ENCODE assay signal across 12 cellular contexts in the genomic region with DNA sequence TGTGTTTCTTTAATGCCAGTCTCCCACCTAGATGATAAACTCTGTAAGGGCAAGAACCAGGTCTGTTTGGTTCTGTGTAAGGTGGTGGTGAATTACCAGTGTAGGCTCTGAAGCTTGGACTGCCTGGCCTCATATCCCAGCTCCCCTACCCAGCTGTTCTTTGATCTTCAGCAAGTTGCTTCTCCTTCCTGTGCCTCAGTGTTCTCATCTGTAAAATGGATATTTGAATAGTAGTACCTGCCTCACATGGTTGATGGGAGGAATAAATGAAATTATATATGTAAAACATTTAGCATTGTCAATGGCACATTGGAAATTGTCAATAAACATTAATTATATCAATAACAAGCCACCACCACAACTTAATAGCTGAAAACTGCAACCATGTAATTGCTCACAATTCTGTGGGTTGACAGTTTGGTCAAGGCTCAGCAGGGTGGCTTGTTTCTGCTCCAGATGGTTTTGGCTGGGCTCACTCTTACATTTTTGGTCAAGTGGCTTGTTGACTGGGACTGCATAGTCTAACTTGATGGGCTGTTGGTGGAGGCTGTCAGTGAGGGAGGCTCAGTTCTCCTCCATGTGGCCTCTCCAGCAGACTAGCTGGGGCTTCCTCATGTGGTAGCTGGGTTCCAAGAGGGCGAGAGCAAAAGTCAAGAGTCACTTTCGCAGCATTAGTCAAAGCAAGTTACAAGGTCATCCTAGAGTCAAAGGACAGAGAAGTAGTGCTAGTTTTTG.
DNase-seq lines count a peak whose midpoint lies in the region; ATAC-seq, FAIRE-seq and TF ChIP-seq lines count a peak whose summit lies in the region.
"Had no signal": no experiment of that assay in that cellular context is flagged by ENCODE, and none has a peak within 500 bp of the region (broad histone marks: within the 10 kb centered on the region; RNA-seq: fewer than 3 reads in every experiment).

No MANE protein-coding gene starts in this region.

- peaks cover 0 to 4% (median 0%) of the 10 kb centered on the region in 7 donors for H3K9me3 Mint-ChIP-seq in CD14-positive monocyte
- H3K9me3 Mint-ChIP-seq: H9 had no signal

- H3K36me3 ChIP-seq in liver (ENCODE audit: control insufficient read depth in 4 of 4, insufficient read depth in 3 of 4, low read depth in 1 of 4, low read length in 3 of 4) (no peaks in the 10 kb centered on the region), ovary (no peaks in the 10 kb centered on the region), adrenal gland (replicated peaks in 1 of 2) (no peaks in the 10 kb centered on the region)

- no peak for ATAC-seq in T-helper 17 cell

- TF ChIP-seq POLR2A in GM12892 (IDR thresholded peaks at IDR 0.05; ENCODE audit: low read depth, low read length) (no peak), ovary (IDR thresholded peaks at IDR 0.05) (no peak), adrenal gland (IDR thresholded peaks at IDR 0.05) (no peak)

- H3K4me1 ChIP-seq in liver (ENCODE audit: control insufficient read depth in 4 of 4, insufficient read depth in 4 of 4, low read length in 3 of 4): peaks cover 2 to 10% (median 6%) of the 10 kb centered on the region in 4 donors
- H3K4me1 ChIP-seq in ovary (ENCODE audit: insufficient read depth): no peaks in the 10 kb centered on the region
- peaks cover 0 to 5% of the 10 kb centered on the region in 2 donors for H3K4me1 ChIP-seq in adrenal gland (replicated peaks in 1 of 2)

- no peak overlapping the region for H3K9ac ChIP-seq in liver (ENCODE audit: low read depth in 1 of 2, low read length in 2 of 2)

- TF ChIP-seq EP300 in ovary (IDR thresholded peaks at IDR 0.05): no peak

- WGBS in liver: 87% methylated on average over 2 of the region's 2 CpGs
- WGBS in ovary, 3 donors: 89 to 96% (median 91%) methylated on average over 2 of the region's 2 CpGs
- 43 to 60% (median 47%) methylated on average over 2 of the region's 2 CpGs for WGBS in adrenal gland, 4 donors

- no peaks in the 10 kb centered on the region for H3K27me3 ChIP-seq in liver (ENCODE audit: control insufficient read depth in 4 of 4, insufficient read depth in 4 of 4, low read length in 3 of 4)
- H3K27me3 ChIP-seq in ovary: no peaks in the 10 kb centered on the region
- H3K27me3 ChIP-seq in adrenal gland: no peaks in the 10 kb centered on the region

- H3K27ac Mint-ChIP-seq in CD14-positive monocyte: peak overlapping the region in 6 of 7 donors; percentile 24 to 89 (median 72)
- H3K27ac Mint-ChIP-seq in T-helper 17 cell: peak overlapping the region; percentile 94

- H3K27ac ChIP-seq in liver (ENCODE audit: low read depth in 1 of 2, low read length in 2 of 2) (no peak overlapping the region), ovary (no peak overlapping the region), adrenal gland (no peak overlapping the region)

- intact Hi-C loops in CD14-positive monocyte (cut with micrococcal nuclease): loop anchor here (5.0 kb wide), 5 partner anchors 61 to 134 kb away; a partner anchor contains a TSS
- intact Hi-C loops in ovary (cut with DNase I): no loop called here
- intact Hi-C loops in adrenal gland (cut with DNase I): no loop called here

- no peak for TF ChIP-seq RAD21 in liver (IDR thresholded peaks at IDR 0.05)

- H3K4me3 Mint-ChIP-seq in CD14-positive monocyte (no peak overlapping the region), T-helper 17 cell (no peak overlapping the region)
- H3K4me3 Mint-ChIP-seq: H9 had no signal

- H3K4me3 ChIP-seq in liver (ENCODE audit: low read depth in 1 of 3, low read length in 3 of 3) (no peak overlapping the region), ovary (no peak overlapping the region), adrenal gland (no peak overlapping the region)

- H3K9me3 ChIP-seq in T-helper 17 cell (ENCODE audit: control insufficient read depth, low read length, poor library complexity, severe bottlenecking) (no peaks in the 10 kb centered on the region), liver (ENCODE audit: control insufficient read depth in 4 of 4, low read length in 3 of 4) (no peaks in the 10 kb centered on the region), ovary (no peaks in the 10 kb centered on the region), adrenal gland (replicated peaks in 1 of 3) (no peaks in the 10 kb centered on the region)

- TF ChIP-seq CTCF in CD14-positive monocyte (IDR thresholded peaks at IDR 0.05) (no peak), liver (IDR thresholded peaks at IDR 0.05; ENCODE audit: low read depth, low read length, missing input control) (no peak), ovary (IDR thresholded peaks at IDR 0.05) (no peak), adrenal gland (IDR thresholded peaks at IDR 0.05) (no peak)

- DNase-seq in CD14-positive monocyte (ENCODE audit: low spot score): no peak
- DNase-seq in GM12892 (ENCODE audit: insufficient read length): no peak
- no peak for DNase-seq in T-helper 17 cell
- no peak for DNase-seq in NCI-H2171 treated with DMSO at 0.1 percent for 48 hours (lab: John Stamatoyannopoulos, UW)
- DNase-seq in ovary: no peak
- DNase-seq in adrenal gland: no peak
- no peak for DNase-seq in A172 (ENCODE audit: low spot score)
- DNase-seq: DMS79 treated with DMSO at 0.1 percent for 48 hours; H9; NCI-H2081 treated with DMSO at 0.1 percent for 48 hours; stimulated activated naive CD4-positive, alpha-beta T cell treated with Interleukin-2 at 50 U/mL for 16 hours had no signal

- peaks cover 63% of the 10 kb centered on the region for H3K4me1 Mint-ChIP-seq in CD14-positive monocyte
- H3K4me1 Mint-ChIP-seq in T-helper 17 cell: peaks cover 25% of the 10 kb centered on the region

- H3K27me3 Mint-ChIP-seq in CD14-positive monocyte (ENCODE audit: low read depth in 3 of 3) (peaks cover 1 to 9% (median 3%) of the 10 kb centered on the region in 3 donors), T-helper 17 cell (no peaks in the 10 kb centered on the region)

- peak; percentile 84 for FAIRE-seq in GM12892 (lab: Jason Lieb, UNC)

- H3K36me3 Mint-ChIP-seq in CD14-positive monocyte: peaks cover 0 to 4% of the 10 kb centered on the region in 2 donors
- H3K36me3 Mint-ChIP-seq in T-helper 17 cell (ENCODE audit: low read depth): no peaks in the 10 kb centered on the region

TF ChIP-seq in liver, 16 proteins besides CTCF, POLR2A, EP300 and RAD21:
- TF ChIP-seq SP1 (IDR thresholded peaks at IDR 0.05) (peak; percentile 3), NR2F2 (IDR thresholded peaks at IDR 0.05) (no peak), RXRA (IDR thresholded peaks at IDR 0.05) (peak in 1 of 2 donors; percentile 0), HNF4G (IDR thresholded peaks at IDR 0.05) (no peak)
- TF ChIP-seq, protein P1, sequence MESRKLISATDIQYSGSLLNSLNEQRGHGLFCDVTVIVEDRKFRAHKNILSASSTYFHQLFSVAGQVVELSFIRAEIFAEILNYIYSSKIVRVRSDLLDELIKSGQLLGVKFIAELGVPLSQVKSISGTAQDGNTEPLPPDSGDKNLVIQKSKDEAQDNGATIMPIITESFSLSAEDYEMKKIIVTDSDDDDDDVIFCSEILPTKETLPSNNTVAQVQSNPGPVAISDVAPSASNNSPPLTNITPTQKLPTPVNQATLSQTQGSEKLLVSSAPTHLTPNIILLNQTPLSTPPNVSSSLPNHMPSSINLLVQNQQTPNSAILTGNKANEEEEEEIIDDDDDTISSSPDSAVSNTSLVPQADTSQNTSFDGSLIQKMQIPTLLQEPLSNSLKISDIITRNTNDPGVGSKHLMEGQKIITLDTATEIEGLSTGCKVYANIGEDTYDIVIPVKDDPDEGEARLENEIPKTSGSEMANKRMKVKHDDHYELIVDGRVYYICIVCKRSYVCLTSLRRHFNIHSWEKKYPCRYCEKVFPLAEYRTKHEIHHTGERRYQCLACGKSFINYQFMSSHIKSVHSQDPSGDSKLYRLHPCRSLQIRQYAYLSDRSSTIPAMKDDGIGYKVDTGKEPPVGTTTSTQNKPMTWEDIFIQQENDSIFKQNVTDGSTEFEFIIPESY (IDR thresholded peaks at IDR 0.05): no peak

Comparison
In these comparisons a context has a peak if more than half of its experiments do, and no peak if none do; other contexts are left out.
1. intact Hi-C loops: an anchor here in CD14-positive monocyte (5.0 kb wide); none called in ovary and adrenal gland.